Comparison of ENCODE assay signal across 15 cellular contexts in the genomic region with DNA sequence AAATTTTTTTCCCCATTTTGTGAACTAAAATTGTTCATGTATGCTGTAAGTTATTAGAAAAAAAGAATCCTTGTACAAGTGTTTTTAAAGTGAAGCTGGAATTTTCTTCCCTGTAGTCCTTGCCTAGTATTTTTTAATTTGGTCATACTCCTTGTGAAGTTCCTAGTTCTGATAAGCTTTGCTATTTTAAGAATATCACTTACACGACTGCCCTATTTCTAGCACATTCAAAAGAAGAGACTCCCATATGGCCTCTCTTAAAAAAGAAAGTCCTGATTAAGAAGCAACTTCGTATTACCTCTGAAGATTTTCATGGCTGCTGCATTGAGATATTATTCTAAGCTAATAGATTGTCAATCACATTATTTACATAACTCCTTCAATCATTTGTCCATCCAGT.
A peak's percentile ranks its signal among the peaks of the same experiment; 100 is the strongest.
DNase-seq lines count a peak whose midpoint lies in the region; ATAC-seq and TF ChIP-seq lines count a peak whose summit lies in the region.
"Had no signal": no experiment of that assay in that cellular context is flagged by ENCODE, and none has a peak within 500 bp of the region (broad histone marks: within the 10 kb centered on the region; RNA-seq: fewer than 3 reads in every experiment).

No MANE protein-coding gene starts in this region.

- WGBS in heart right ventricle, 2 donors: 38 to 41% methylated on average over 2 of the region's 2 CpGs

- peak; percentile 66 for ATAC-seq in Right ventricle myocardium superior (ENCODE audit: poor library complexity)
- ATAC-seq in heart right ventricle: peak in 6 of 8 donors; percentile 55 to 74 (median 62)
- no peak for ATAC-seq in HG03457 (IDR thresholded peaks at IDR 0.05; ENCODE audit: unreplicated experiment)
- ATAC-seq: GM23338, HepG2 had no signal

- TF ChIP-seq CTCF in heart right ventricle (IDR thresholded peaks at IDR 0.05) (no peak), right atrium auricular region (IDR thresholded peaks at IDR 0.05) (no peak)

- H3K27me3 ChIP-seq in heart right ventricle: no peaks in the 10 kb centered on the region
- no peaks in the 10 kb centered on the region for H3K27me3 ChIP-seq in right atrium auricular region
- H3K27me3 ChIP-seq: BE2C had no signal

- DNase-seq in Right ventricle myocardium superior (no peak), heart right ventricle (no peak), right atrium auricular region (ENCODE audit: low spot score) (no peak), mesenteric fat pad (ENCODE audit: low spot score) (no peak), GM19238 (ENCODE audit: insufficient read length, low spot score) (no peak)
- DNase-seq: ACHN; BE2C; C1 segment of cervical spinal cord; Caco-2; CD4-positive, CD25-positive, alpha-beta regulatory T cell; CD8-positive, alpha-beta memory T cell; HCEC 1CT had no signal

- peaks cover 0 to 100% (median 62%) of the 10 kb centered on the region in 9 donors for H3K36me3 ChIP-seq in heart right ventricle
- H3K36me3 ChIP-seq in right atrium auricular region: peaks cover 83% of the 10 kb centered on the region

- H3K4me3 ChIP-seq in heart right ventricle: no peak overlapping the region
- no peak overlapping the region for H3K4me3 ChIP-seq in right atrium auricular region
- H3K4me3 ChIP-seq: GM23338 had no signal

- intact Hi-C loops in Right ventricle myocardium superior (cut with DNase I): no loop called here
- intact Hi-C loops in heart right ventricle (cut with DNase I): no loop called here

- no peaks in the 10 kb centered on the region for H3K9me3 ChIP-seq in heart right ventricle
- H3K9me3 ChIP-seq in right atrium auricular region: no peaks in the 10 kb centered on the region
- H3K9me3 ChIP-seq: BE2C, Caco-2 had no signal

- H3K27ac ChIP-seq in heart right ventricle: peak overlapping the region in 8 of 10 donors; percentile 26 to 64 (median 58)
- peak overlapping the region; percentile 44 to 77 for H3K27ac ChIP-seq in right atrium auricular region

- H3K4me1 ChIP-seq in heart right ventricle (peaks cover 0 to 34% (median 9%) of the 10 kb centered on the region in 9 donors), right atrium auricular region (peaks cover 0 to 15% of the 10 kb centered on the region in 2 donors)
- H3K4me1 ChIP-seq: BE2C had no signal
